ENCODE assay signal across 1 cellular context in genomic region chr1:227357229-227358078, GRCh38.
A peak's percentile ranks its signal among the peaks of the same experiment; 100 is the strongest.
TF ChIP-seq lines count a peak whose summit lies in the region.

No MANE protein-coding gene starts in this region.

TF ChIP-seq in HepG2, 621 proteins besides CTCF, POLR2A, EP300 and RAD21 (continued from another document and continues in another):
- TF ChIP-seq PRDM15 (CRISPR knock-in tag; IDR thresholded peaks at IDR 0.05) (no peak), ZFY (CRISPR knock-in tag; IDR thresholded peaks at IDR 0.05) (no peak), ZNF33B (CRISPR knock-in tag; IDR thresholded peaks at IDR 0.05) (no peak), MAFG (CRISPR knock-in tag; IDR thresholded peaks at IDR 0.05) (0 out of 2 replicates have a peak, but pooled peaks have one; percentile 57), SAFB2 (CRISPR knock-in tag; IDR thresholded peaks at IDR 0.05; ENCODE audit: borderline replicate concordance, low read depth) (no peak), SPEN (CRISPR knock-in tag; IDR thresholded peaks at IDR 0.05; ENCODE audit: low read depth) (no peak), ZNF30 (CRISPR knock-in tag; IDR thresholded peaks at IDR 0.05) (no peak), ZNF143 (CRISPR knock-in tag; IDR thresholded peaks at IDR 0.05) (no peak), KDM6A (CRISPR knock-in tag; IDR thresholded peaks at IDR 0.05; ENCODE audit: low read depth) (no peak), HMG20A (CRISPR knock-in tag; IDR thresholded peaks at IDR 0.05; ENCODE audit: borderline replicate concordance) (peak; percentile 17; the same call in 1 of the 2 replicates), SIX4 (CRISPR knock-in tag; IDR thresholded peaks at IDR 0.05) (no peak), IKZF4 (CRISPR knock-in tag; IDR thresholded peaks at IDR 0.05; ENCODE audit: borderline replicate concordance, low read depth, not compliant biosample characterization) (no peak), SMARCC2 (IDR thresholded peaks at IDR 0.05) (no peak), ZNF646 (CRISPR knock-in tag; IDR thresholded peaks at IDR 0.05) (no peak), TRIM24 (CRISPR knock-in tag; IDR thresholded peaks at IDR 0.05) (no peak), GATAD2A (CRISPR knock-in tag; IDR thresholded peaks at IDR 0.05) (no peak), NRL (CRISPR knock-in tag; IDR thresholded peaks at IDR 0.05; ENCODE audit: borderline replicate concordance) (no peak), POLR2G (IDR thresholded peaks at IDR 0.05; ENCODE audit: low read depth, low read length) (no peak), NFE2L2 (IDR thresholded peaks at IDR 0.05; ENCODE audit: low read length) (peak; percentile 88), SAP130 (CRISPR knock-in tag; IDR thresholded peaks at IDR 0.05; ENCODE audit: low read depth) (0 out of 2 replicates have a peak, but pooled peaks have one; percentile 11), ZNF264 (CRISPR knock-in tag; IDR thresholded peaks at IDR 0.05) (no peak), TFAP4 (IDR thresholded peaks at IDR 0.05; ENCODE audit: borderline replicate concordance, low read depth) (peak; percentile 73; the same call in 1 of the 2 replicates), ZNF841 (CRISPR knock-in tag; IDR thresholded peaks at IDR 0.05; ENCODE audit: borderline replicate concordance) (no peak), DNMT1 (CRISPR knock-in tag; IDR thresholded peaks at IDR 0.05) (no peak), MXI1 (IDR thresholded peaks at IDR 0.05; ENCODE audit: borderline replicate concordance, low read depth, low read length) (no peak), ETV5 (CRISPR knock-in tag; IDR thresholded peaks at IDR 0.05; ENCODE audit: borderline replicate concordance) (peak; percentile 67; the same call in 1 of the 2 replicates), PBX3 (CRISPR knock-in tag; IDR thresholded peaks at IDR 0.05; ENCODE audit: borderline replicate concordance) (no peak), IKZF5 (CRISPR knock-in tag; IDR thresholded peaks at IDR 0.05) (no peak), NFE2 (CRISPR knock-in tag; IDR thresholded peaks at IDR 0.05) (peak; percentile 79; the same call in 1 of the 2 replicates), FOXM1 (CRISPR knock-in tag; IDR thresholded peaks at IDR 0.05) (no peak), MLXIP (CRISPR knock-in tag; IDR thresholded peaks at IDR 0.05; ENCODE audit: borderline replicate concordance) (no peak), RXRB (CRISPR knock-in tag; IDR thresholded peaks at IDR 0.05; ENCODE audit: borderline replicate concordance) (no peak), ELF3 (CRISPR knock-in tag; IDR thresholded peaks at IDR 0.05) (peak; percentile 74), ZBTB3 (CRISPR knock-in tag; IDR thresholded peaks at IDR 0.05; ENCODE audit: borderline replicate concordance, low read depth) (no peak), ZMYM3 (CRISPR knock-in tag; IDR thresholded peaks at IDR 0.05) (no peak), GABPA (IDR thresholded peaks at IDR 0.05; ENCODE audit: low read depth, low read length) (no peak), GABPA (CRISPR knock-in tag; IDR thresholded peaks at IDR 0.05; ENCODE audit: low read depth) (peak; percentile 58), ZBTB10 (CRISPR knock-in tag; IDR thresholded peaks at IDR 0.05; ENCODE audit: borderline replicate concordance) (no peak), RFX3 (CRISPR knock-in tag; IDR thresholded peaks at IDR 0.05) (no peak), ZNF281 (CRISPR knock-in tag; IDR thresholded peaks at IDR 0.05; ENCODE audit: borderline replicate concordance) (0 out of 2 replicates have a peak, but pooled peaks have one; percentile 42)
